In genomic region chr6:135006386-135006914, GRCh38 we compare ENCODE assay signal across 1 cellular context.
TF ChIP-seq lines count a peak whose summit lies in the region.

No MANE protein-coding gene starts in this region.

TF ChIP-seq in K562, 482 proteins besides CTCF, POLR2A, EP300 and RAD21 (continued from another document):
- no peak for TF ChIP-seq FOS (IDR thresholded peaks at IDR 0.05; ENCODE audit: extremely low read depth, insufficient read length)
- TF ChIP-seq IRF9 (tag; IDR thresholded peaks at IDR 0.05) = no peak
- TF ChIP-seq ZBTB11 (CRISPR knock-in tag; IDR thresholded peaks at IDR 0.05) = no peak
- TF ChIP-seq SMARCC2 (IDR thresholded peaks at IDR 0.05; ENCODE audit: low read depth) = no peak
- peak; percentile 92 for TF ChIP-seq ARID1B (IDR thresholded peaks at IDR 0.05)
- TF ChIP-seq MLLT1 (IDR thresholded peaks at IDR 0.05) = 0 out of 4 replicates have a peak, but pooled peaks of 1 of the 2 experiments have one; percentile 14
- TF ChIP-seq SIN3A (IDR thresholded peaks at IDR 0.05; ENCODE audit: borderline replicate concordance in 2 of 2, control insufficient read depth in 1 of 2, low read depth in 2 of 2, low read length in 2 of 2) = no peak
- no peak for TF ChIP-seq ZNF354B (CRISPR knock-in tag; IDR thresholded peaks at IDR 0.05)
- peak; percentile 44 for TF ChIP-seq TAF9B (IDR thresholded peaks at IDR 0.05; ENCODE audit: partially characterized antibody)
- 0 out of 2 replicates have a peak, but pooled peaks have one; percentile 28 for TF ChIP-seq MAFG (tag; conservative IDR thresholded peaks at IDR 0.05)
- TF ChIP-seq MAFK (IDR thresholded peaks at IDR 0.05; ENCODE audit: low read length) = no peak
- TF ChIP-seq TAL1 (IDR thresholded peaks at IDR 0.05) = peak; percentile 66
- TF ChIP-seq THRAP3 (IDR thresholded peaks at IDR 0.05; ENCODE audit: borderline replicate concordance) = no peak
- peak; percentile 27; the same call in 1 of the 2 replicates for TF ChIP-seq PBX2 (CRISPR knock-in tag; IDR thresholded peaks at IDR 0.05; ENCODE audit: low read depth)
- TF ChIP-seq PBX2 (tag; conservative IDR thresholded peaks at IDR 0.05; ENCODE audit: low read depth) = no peak; the same call in 1 of the 2 replicates
- no peak for TF ChIP-seq ZNF785 (CRISPR knock-in tag; IDR thresholded peaks at IDR 0.05)
